14 cellular contexts compared by ENCODE assay signal in genomic region chr2:202060218-202060617, GRCh38. TPM values are rescaled to one million over a fixed set of nuclear protein-coding genes. Genes with fewer than 3 reads are reported as not detected.
DNase-seq lines count a peak whose midpoint lies in the region; ATAC-seq, FAIRE-seq and TF ChIP-seq lines count a peak whose summit lies in the region.
"Had no signal": no experiment of that assay in that cellular context is flagged by ENCODE, and none has a peak within 500 bp of the region (broad histone marks: within the 10 kb centered on the region; RNA-seq: fewer than 3 reads in every experiment).

No MANE protein-coding gene starts in this region.

- no peaks in the 10 kb centered on the region for H3K27me3 ChIP-seq in esophagus muscularis mucosa

- H3K27ac ChIP-seq in A549 (no peak overlapping the region), esophagus muscularis mucosa (replicated peaks in 1 of 4) (no peak overlapping the region)
- H3K27ac ChIP-seq: spleen had no signal

- no peak for TF ChIP-seq RAD21 in A549 (conservative IDR thresholded peaks at IDR 0.05 in 1 of 2, IDR thresholded peaks at IDR 0.05 in 1 of 2)

- H3K4me3 ChIP-seq in A549 (no peak overlapping the region), fibroblast of pulmonary artery (replicated peaks; ENCODE audit: low read depth, low read length) (no peak overlapping the region), esophagus muscularis mucosa (no peak overlapping the region)
- H3K4me3 ChIP-seq: spleen had no signal

- ATAC-seq in A549 (peak in 1 of 2 experiments; percentile 73; a peak in 3 of 6 replicates), GM21528 (IDR thresholded peaks at IDR 0.05; ENCODE audit: low FRiP score, unreplicated experiment) (no peak), GM21786 (IDR thresholded peaks at IDR 0.05; ENCODE audit: unreplicated experiment) (no peak)
- ATAC-seq: left colon had no signal

- TF ChIP-seq POLR2A in A549 (IDR thresholded peaks at IDR 0.05; ENCODE audit: low read length) (no peak), esophagus muscularis mucosa (IDR thresholded peaks at IDR 0.05; ENCODE audit: low read depth) (no peak)

- 23% methylated on average over 3 of the region's 3 CpGs for WGBS in A549 (ENCODE audit: missing lambda C conversion rate)
- 87% methylated on average over 3 of the region's 3 CpGs for WGBS in esophagus muscularis mucosa

- H3K36me3 ChIP-seq in esophagus muscularis mucosa, result no peaks in the 10 kb centered on the region
- H3K36me3 ChIP-seq: spleen had no signal

- intact Hi-C loops in esophagus muscularis mucosa (cut with DNase I), result no loop called here

- DNase-seq in A549 (ENCODE audit: low read depth in 1 of 2, low spot score in 1 of 2) (no peak), OCI-M1 (lab: John Stamatoyannopoulos, UW) (peak; percentile 9), fibroblast of pulmonary artery (ENCODE audit: low read depth) (no peak), cerebellum (ENCODE audit: low spot score) (no peak), esophagus muscularis mucosa (ENCODE audit: extremely low spot score) (no peak)
- DNase-seq: cortex of kidney, GOT3, left colon, naive B cell, NCI-H2029, spleen had no signal

- H3K4me1 ChIP-seq in A549 (no peaks in the 10 kb centered on the region), esophagus muscularis mucosa (peaks cover 7 to 27% (median 25%) of the 10 kb centered on the region in 4 donors)
- H3K4me1 ChIP-seq: spleen had no signal

- TF ChIP-seq EP300 in A549 (IDR thresholded peaks at IDR 0.05) (no peak), esophagus muscularis mucosa (IDR thresholded peaks at IDR 0.05) (no peak)

- H3K9me3 ChIP-seq in A549, result no peaks in the 10 kb centered on the region
- H3K9me3 ChIP-seq in esophagus muscularis mucosa, result no peaks in the 10 kb centered on the region
- H3K9me3 ChIP-seq: spleen had no signal

- POLR2A ChIA-PET in A549 (lab: Yijun Ruan, JAX), result no interaction called here

- TF ChIP-seq CTCF in A549 (IDR thresholded peaks at IDR 0.05) (peak; percentile 16; the same call in 1 of the 3 replicates), GM12872 (IDR thresholded peaks at IDR 0.05; ENCODE audit: insufficient read depth, low read depth, low read length) (peak; percentile 31; the same call in 2 of the 3 replicates), fibroblast of pulmonary artery (IDR thresholded peaks at IDR 0.05; ENCODE audit: low read length, missing control alignments) (peak; percentile 35), esophagus muscularis mucosa (IDR thresholded peaks at IDR 0.05) (peak in 1 of 3 experiments; percentile 33)

- CTCF ChIA-PET in A549 (lab: Yijun Ruan, JAX), result interaction anchor here (1.0 kb wide), 1 partner anchor 34 kb away, joined by 3 read pairs; no protein-coding TSS in a partner anchor

- H3K4me2 ChIP-seq in A549, result no peak overlapping the region

- FAIRE-seq in A549 (lab: Jason Lieb, UNC), result no peak

TF ChIP-seq in A549, 52 proteins besides CTCF, POLR2A, EP300 and RAD21:
- TF ChIP-seq GATA3 (IDR thresholded peaks at IDR 0.05; ENCODE audit: borderline replicate concordance) (no peak), RNF2 (IDR thresholded peaks at IDR 0.05; ENCODE audit: borderline replicate concordance, low read depth) (no peak), EHMT2 (IDR thresholded peaks at IDR 0.05; ENCODE audit: low read depth) (no peak), RFX5 (IDR thresholded peaks at IDR 0.05) (no peak), ATOH8 (CRISPR knock-in tag; IDR thresholded peaks at IDR 0.05; ENCODE audit: low read depth) (no peak), ZNF302 (CRISPR knock-in tag; IDR thresholded peaks at IDR 0.05) (no peak)

RNA-seq across cellular contexts. Expression of gene KIAA2012, which starts 12.8 kb away (rescaled TPM):
- polyA plus RNA-seq in A549 (2011; rRNA removed) (0.01 and 0.03 TPM in 2 replicates), A549 (2017; fragmentation: RNase III; extraction: RNeasy Plus Mini Kit Qiagen cat#74134 plus additional on column Dnase treatment) (0.03 to 0.05 TPM (median 0.04 TPM) in 3 replicates)
- polyA plus RNA-seq in A549 (2012; cell fraction: cytosol; rRNA removed), result 0.01 TPM in 1 of 2 replicates, not detected in the other
- polyA plus RNA-seq in A549 (2012; cell fraction: nucleus; rRNA removed), result 0.01 TPM in 1 of 2 replicates, not detected in the other
- polyA minus RNA-seq in A549 (2011; rRNA and poly(A)+ RNA removed), result not detected in 2 replicates
- total RNA-seq in cerebellum (1.00 TPM), esophagus muscularis mucosa (under 1 TPM in 1 of 4 donors, not detected in 3; 0.45 TPM)
- total RNA-seq: spleen had no signal
- polyA plus RNA-seq: spleen had no signal

RNA-seq across cellular contexts. Expression of gene FZD7, which starts 26.6 kb away (rescaled TPM):
- polyA plus RNA-seq in A549 (2011; rRNA removed), result 5.3 and 5.5 TPM in 2 replicates
- 3.4 and 5.3 TPM in 2 replicates for polyA plus RNA-seq in A549 (2012; cell fraction: cytosol; rRNA removed)
- polyA plus RNA-seq in A549 (2012; cell fraction: nucleus; rRNA removed), result 6.6 and 8.9 TPM in 2 replicates
- polyA plus RNA-seq in A549 (2017; fragmentation: RNase III; extraction: RNeasy Plus Mini Kit Qiagen cat#74134 plus additional on column Dnase treatment), result 4.9 to 7.1 TPM (median 6.7 TPM) in 3 replicates
- 5.6 and 6.8 TPM in 2 replicates for polyA minus RNA-seq in A549 (2011; rRNA and poly(A)+ RNA removed)
- total RNA-seq in cerebellum, result 48.7 TPM
- total RNA-seq in esophagus muscularis mucosa, result 10 to 100 TPM; 51.5 to 67.7 (median 57.7) TPM
